10 cellular contexts compared by ENCODE assay signal in genomic region chr20:32354592-32355416, GRCh38. TPM values are rescaled to one million over a fixed set of nuclear protein-coding genes. Genes with fewer than 3 reads are reported as not detected.
DNase-seq lines count a peak whose midpoint lies in the region; ATAC-seq and TF ChIP-seq lines count a peak whose summit lies in the region.
"Had no signal": no experiment of that assay in that cellular context is flagged by ENCODE, and none has a peak within 500 bp of the region (broad histone marks: within the 10 kb centered on the region; RNA-seq: fewer than 3 reads in every experiment).

No MANE protein-coding gene starts in this region.

- no peak for TF ChIP-seq POLR2A in uterus (IDR thresholded peaks at IDR 0.05)
- TF ChIP-seq POLR2A in vagina (IDR thresholded peaks at IDR 0.05) = no peak

- peak; percentile 25 for ATAC-seq in HG03108 (IDR thresholded peaks at IDR 0.05; ENCODE audit: unreplicated experiment)

- peaks cover 43% of the 10 kb centered on the region for H3K4me1 Mint-ChIP-seq in activated T-helper 2 cell treated with anti-CD3 and anti-CD28 coated beads, Interferon-gamma antibody, Interleukin-2, Interleukin-4, amounts not matched to agents 10 μg/mL and 5 μg/mL and 100 μg/mL, durations not matched to agents 14 hours and 24 hours and 36 hours (ENCODE audit: low read depth)
- H3K4me1 Mint-ChIP-seq in osteocyte (ENCODE audit: unreplicated experiment) = peaks cover 39% of the 10 kb centered on the region

- H3K4me1 ChIP-seq in uterus (no peaks in the 10 kb centered on the region), vagina (peaks cover 19% of the 10 kb centered on the region)

- H3K4me3 Mint-ChIP-seq in activated T-helper 2 cell treated with anti-CD3 and anti-CD28 coated beads, Interferon-gamma antibody, Interleukin-2, Interleukin-4, amounts not matched to agents 10 μg/mL and 5 μg/mL and 100 μg/mL, durations not matched to agents 14 hours and 24 hours and 36 hours (ENCODE audit: low read depth) = peak overlapping the region; percentile 34
- H3K4me3 Mint-ChIP-seq in osteocyte (ENCODE audit: unreplicated experiment) = no peak overlapping the region

- DNase-seq in NCI-H82 (lab: John Stamatoyannopoulos, UW) (peak; percentile 30), NCI-H82 treated with DMSO at 0.1 percent for 48 hours (lab: John Stamatoyannopoulos, UW; ENCODE audit: unreplicated experiment) (no peak), osteocyte (ENCODE audit: extremely low spot score, unreplicated experiment) (no peak), NCI-H774 (lab: John Stamatoyannopoulos, UW) (no peak), uterus (no peak), vagina (ENCODE audit: extremely low spot score in 2 of 2) (no peak)
- no peak for DNase-seq in activated T-helper 2 cell treated with anti-CD3 and anti-CD28 coated beads, Interferon-gamma antibody, Interleukin-2, Interleukin-4, amounts not matched to agents 10 μg/mL and 5 μg/mL and 100 μg/mL, durations not matched to agents 14 hours and 24 hours and 36 hours (ENCODE audit: low spot score)
- DNase-seq: NCI-H446, testis had no signal

- H3K27me3 ChIP-seq in uterus = no peaks in the 10 kb centered on the region
- H3K27me3 ChIP-seq in vagina = no peaks in the 10 kb centered on the region
- H3K27me3 ChIP-seq: testis had no signal

- H3K27ac ChIP-seq in uterus = no peak overlapping the region
- no peak overlapping the region for H3K27ac ChIP-seq in vagina
- H3K27ac ChIP-seq: testis had no signal

- intact Hi-C loops in activated T-helper 2 cell treated with anti-CD3 and anti-CD28 coated beads, Interferon-gamma antibody, Interleukin-2, Interleukin-4, amounts not matched to agents 10 μg/mL and 5 μg/mL and 100 μg/mL, durations not matched to agents 14 hours and 24 hours and 36 hours (cut with micrococcal nuclease) = loop anchor here (1.0 to 5.0 kb wide), 5 partner anchors 22 to 151 kb away; no protein-coding TSS in a partner anchor
- intact Hi-C loops in uterus (cut with DNase I; ENCODE audit: low total_unique reads) (no loop called here), vagina (cut with DNase I) (loop anchor here (5.0 kb wide), 1 partner anchor 127 kb away; no protein-coding TSS in a partner anchor)

- peak overlapping the region; percentile 90 for H3K27ac Mint-ChIP-seq in activated T-helper 2 cell treated with anti-CD3 and anti-CD28 coated beads, Interferon-gamma antibody, Interleukin-2, Interleukin-4, amounts not matched to agents 10 μg/mL and 5 μg/mL and 100 μg/mL, durations not matched to agents 14 hours and 24 hours and 36 hours
- peak overlapping the region; percentile 67 for H3K27ac Mint-ChIP-seq in osteocyte (ENCODE audit: unreplicated experiment)

- H3K9me3 Mint-ChIP-seq in activated T-helper 2 cell treated with anti-CD3 and anti-CD28 coated beads, Interferon-gamma antibody, Interleukin-2, Interleukin-4, amounts not matched to agents 10 μg/mL and 5 μg/mL and 100 μg/mL, durations not matched to agents 14 hours and 24 hours and 36 hours = no peaks in the 10 kb centered on the region
- H3K9me3 Mint-ChIP-seq in osteocyte (ENCODE audit: unreplicated experiment) = no peaks in the 10 kb centered on the region

- peaks cover 27% of the 10 kb centered on the region for H3K36me3 Mint-ChIP-seq in activated T-helper 2 cell treated with anti-CD3 and anti-CD28 coated beads, Interferon-gamma antibody, Interleukin-2, Interleukin-4, amounts not matched to agents 10 μg/mL and 5 μg/mL and 100 μg/mL, durations not matched to agents 14 hours and 24 hours and 36 hours (ENCODE audit: low read depth)
- H3K36me3 Mint-ChIP-seq in osteocyte (ENCODE audit: unreplicated experiment) = no peaks in the 10 kb centered on the region

- H3K9me3 ChIP-seq in uterus = no peaks in the 10 kb centered on the region
- H3K9me3 ChIP-seq in vagina = no peaks in the 10 kb centered on the region
- H3K9me3 ChIP-seq: testis had no signal

- H3K4me3 ChIP-seq in uterus (no peak overlapping the region), vagina (no peak overlapping the region)
- H3K4me3 ChIP-seq: testis had no signal

- H3K36me3 ChIP-seq in uterus = no peaks in the 10 kb centered on the region
- H3K36me3 ChIP-seq in vagina = no peaks in the 10 kb centered on the region

- TF ChIP-seq CTCF in osteocyte (IDR thresholded peaks at IDR 0.05) (no peak), uterus (IDR thresholded peaks at IDR 0.05) (no peak), vagina (IDR thresholded peaks at IDR 0.05) (no peak)

- no peaks in the 10 kb centered on the region for H3K27me3 Mint-ChIP-seq in activated T-helper 2 cell treated with anti-CD3 and anti-CD28 coated beads, Interferon-gamma antibody, Interleukin-2, Interleukin-4, amounts not matched to agents 10 μg/mL and 5 μg/mL and 100 μg/mL, durations not matched to agents 14 hours and 24 hours and 36 hours (ENCODE audit: low read depth)
- no peaks in the 10 kb centered on the region for H3K27me3 Mint-ChIP-seq in osteocyte (ENCODE audit: unreplicated experiment)

RNA-seq across cellular contexts. Expression of gene ASXL1, which starts 3.3 kb away (rescaled TPM):
- 141 and 145 TPM in 2 replicates for total RNA-seq in activated T-helper 2 cell treated with anti-CD3 and anti-CD28 coated beads, Interferon-gamma antibody, Interleukin-2, Interleukin-4, amounts not matched to agents 10 μg/mL and 5 μg/mL and 100 μg/mL, durations not matched to agents 14 hours and 24 hours and 36 hours
- total RNA-seq in osteocyte = 76.8 and 79.6 TPM in 2 replicates
- 100 to 1,000 TPM in 2 of 4 donors, 10 to 100 TPM in 2; 69.1 to 116 (median 102) TPM for total RNA-seq in uterus
- total RNA-seq in vagina = 97.5 TPM
